In the genomic region with DNA sequence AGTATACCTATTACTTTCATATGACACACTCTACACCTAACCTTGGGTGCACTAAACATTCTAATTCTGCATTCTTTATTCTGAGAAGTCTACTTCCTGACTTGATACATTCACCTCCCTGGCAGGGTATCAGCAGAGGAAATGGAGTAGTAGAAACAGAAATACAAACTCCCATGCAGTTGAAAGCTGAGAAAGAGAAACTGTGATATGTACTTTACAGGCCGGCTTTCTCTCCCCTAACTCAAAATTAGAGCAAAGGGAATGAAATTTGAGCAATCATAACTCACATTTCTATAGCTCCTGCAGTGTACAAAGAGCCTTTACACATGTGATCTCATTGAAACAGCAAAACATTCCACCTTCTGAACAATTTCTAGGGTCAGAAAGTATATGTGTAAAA, we compare ENCODE assay signal across 21 cellular contexts.
DNase-seq lines count a peak whose midpoint lies in the region; ATAC-seq and TF ChIP-seq lines count a peak whose summit lies in the region.
"Had no signal": no experiment of that assay in that cellular context is flagged by ENCODE, and none has a peak within 500 bp of the region (broad histone marks: within the 10 kb centered on the region; RNA-seq: fewer than 3 reads in every experiment).

No MANE protein-coding gene starts in this region.

- intact Hi-C loops in mammary epithelial cell (cut with micrococcal nuclease) = no loop called here

- TF ChIP-seq RAD21 in SK-N-SH (IDR thresholded peaks at IDR 0.05; ENCODE audit: low read length) = no peak

- POLR2A ChIA-PET in SK-N-SH (lab: Yijun Ruan, JAX) = no interaction called here

- H3K4me3 ChIP-seq in SK-N-SH (ENCODE audit: low read depth in 2 of 2, low read length in 1 of 2) = no peak overlapping the region
- H3K4me3 ChIP-seq in mammary epithelial cell (replicated peaks in 1 of 3; ENCODE audit: insufficient read depth in 1 of 3, low read depth in 2 of 3, low read length in 3 of 3) = no peak overlapping the region
- H3K4me3 ChIP-seq in subcutaneous abdominal adipose tissue (ENCODE audit: low read depth in 1 of 5, low read length in 5 of 5) = no peak overlapping the region
- no peak overlapping the region for H3K4me3 ChIP-seq in WERI-Rb-1 (ENCODE audit: low read depth, low read length)
- H3K4me3 ChIP-seq: esophagus muscularis mucosa, Peyer's patch, skin epidermis, thyroid gland had no signal

- no peaks in the 10 kb centered on the region for H4K20me1 ChIP-seq in SK-N-SH (ENCODE audit: insufficient read depth)
- no peaks in the 10 kb centered on the region for H4K20me1 ChIP-seq in mammary epithelial cell (ENCODE audit: insufficient read depth, low read length)

- no peaks in the 10 kb centered on the region for H3K9me3 ChIP-seq in SK-N-SH
- no peaks in the 10 kb centered on the region for H3K9me3 ChIP-seq in mammary epithelial cell (replicated peaks; ENCODE audit: insufficient read depth, low read length)
- no peaks in the 10 kb centered on the region for H3K9me3 ChIP-seq in subcutaneous abdominal adipose tissue (ENCODE audit: control insufficient read depth in 5 of 5, low read length in 5 of 5)
- H3K9me3 ChIP-seq in WERI-Rb-1 (ENCODE audit: severe bottlenecking) = no peaks in the 10 kb centered on the region
- H3K9me3 ChIP-seq: esophagus muscularis mucosa, Peyer's patch, thyroid gland had no signal

- H2AFZ ChIP-seq in SK-N-SH (ENCODE audit: low read depth) (peak overlapping the region; percentile 66), mammary epithelial cell (ENCODE audit: low read depth, low read length) (peak overlapping the region; percentile 65)

- BruUV-seq in mammary epithelial cell (replicated peaks; lab: Mats Ljungman, UMichigan) = no TSS peak

- CTCF ChIA-PET in SK-N-SH (lab: Yijun Ruan, JAX) (interaction anchor here (0.6 to 1.2 kb wide), 2 partner anchors 31 to 66 kb away, joined by 3 read pairs; no protein-coding TSS in a partner anchor), mammary epithelial cell (lab: Charles Lee; ENCODE audit: low non-redundant PET) (no interaction called here)

- H3K4me2 ChIP-seq in SK-N-SH (no peak overlapping the region), mammary epithelial cell (ENCODE audit: insufficient read depth, low read depth, low read length) (no peak overlapping the region)

- peak overlapping the region in 1 of 2 experiments; percentile 2; a peak in 2 of 4 replicates for H3K27ac ChIP-seq in SK-N-SH (ENCODE audit: low read depth in 2 of 2, low read length in 1 of 2)
- no peak overlapping the region for H3K27ac ChIP-seq in mammary epithelial cell (ENCODE audit: insufficient read depth, low read depth, low read length)
- peak overlapping the region; percentile 90 for H3K27ac ChIP-seq in subcutaneous abdominal adipose tissue (ENCODE audit: low read depth, low read length)
- H3K27ac ChIP-seq in WERI-Rb-1 = no peak overlapping the region
- H3K27ac ChIP-seq: 22Rv1 had no signal

- no peak for TF ChIP-seq CTCF in SK-N-SH (IDR thresholded peaks at IDR 0.05)
- TF ChIP-seq CTCF in mammary epithelial cell (conservative IDR thresholded peaks at IDR 0.05 in 1 of 2, IDR thresholded peaks at IDR 0.05 in 1 of 2; ENCODE audit: extremely low read depth in 1 of 2, insufficient read depth in 1 of 2, low read depth in 1 of 2, low read length in 2 of 2) = no peak
- no peak for TF ChIP-seq CTCF in WERI-Rb-1 (IDR thresholded peaks at IDR 0.05; ENCODE audit: low read depth, low read length)

- H3K27me3 ChIP-seq in SK-N-SH (ENCODE audit: insufficient read depth) (no peaks in the 10 kb centered on the region), mammary epithelial cell (ENCODE audit: insufficient read depth, low read length) (no peaks in the 10 kb centered on the region), subcutaneous abdominal adipose tissue (ENCODE audit: control insufficient read depth in 5 of 5, insufficient read depth in 4 of 5, low read length in 5 of 5) (no peaks in the 10 kb centered on the region), WERI-Rb-1 (ENCODE audit: insufficient read depth, low read depth, severe bottlenecking) (no peaks in the 10 kb centered on the region)
- H3K27me3 ChIP-seq: esophagus muscularis mucosa, Peyer's patch, thyroid gland had no signal

- H3K9me2 ChIP-seq in SK-N-SH = no peaks in the 10 kb centered on the region

- dilution Hi-C loops in mammary epithelial cell (cut with HindIII; ENCODE audit: low sequenced_read_pairs) = no loop called here

- H3K9ac ChIP-seq in SK-N-SH (no peak overlapping the region), mammary epithelial cell (ENCODE audit: insufficient read depth, low read length) (no peak overlapping the region), subcutaneous abdominal adipose tissue (ENCODE audit: low read length in 5 of 5) (peak overlapping the region in 3 of 5 donors; percentile 22 to 38 (median 30))

- H3K36me3 ChIP-seq in SK-N-SH (replicated peaks in 1 of 2; ENCODE audit: control insufficient read depth in 1 of 2, insufficient read depth in 2 of 2, low read length in 1 of 2) = no peaks in the 10 kb centered on the region
- no peaks in the 10 kb centered on the region for H3K36me3 ChIP-seq in mammary epithelial cell (ENCODE audit: insufficient read depth, low read length)
- no peaks in the 10 kb centered on the region for H3K36me3 ChIP-seq in subcutaneous abdominal adipose tissue (ENCODE audit: control insufficient read depth in 5 of 5, insufficient read depth in 5 of 5, low read length in 5 of 5)
- H3K36me3 ChIP-seq in WERI-Rb-1 = no peaks in the 10 kb centered on the region
- H3K36me3 ChIP-seq: esophagus muscularis mucosa, Peyer's patch, thyroid gland had no signal

- in situ Hi-C loops in mammary epithelial cell (cut with MboI; ENCODE audit: low sequenced_read_pairs in 2 of 2) = loop anchor here in 1 of 2 donors (25.0 kb wide), 1 partner anchor 259 kb away; no protein-coding TSS in a partner anchor

- no peak for TF ChIP-seq EP300 in SK-N-SH (IDR thresholded peaks at IDR 0.05; ENCODE audit: borderline replicate concordance in 1 of 2, low read depth in 1 of 2, low read length in 1 of 2)

- peaks cover 7% of the 10 kb centered on the region for H3F3A ChIP-seq in SK-N-SH (replicated peaks; ENCODE audit: insufficient read depth)

- WGBS in SK-N-SH (ENCODE audit: low lambda C conversion rate) = 6% methylated on average over 1 of the region's 1 CpG
- 93% methylated on average over 1 of the region's 1 CpG for WGBS in mammary epithelial cell (ENCODE audit: low coverage, missing lambda C conversion rate)

- DNase-seq in SK-N-SH (no peak), mammary epithelial cell (no peak), kidney glomerular epithelial cell (lab: John Stamatoyannopoulos, UW) (peak; percentile 44), WERI-Rb-1 (no peak)
- no peak for DNase-seq in activated CD4-positive, alpha-beta T cell treated with anti-CD3 and anti-CD28 coated beads, Interleukin-2, amount 50 U/mL, for 4 hours
- DNase-seq: activated CD4-positive, alpha-beta T cell treated with anti-CD3 and anti-CD28 coated beads, Interleukin-2, amount 50 U/mL, for 1 hour; activated naive CD4-positive, alpha-beta T cell treated with Interleukin-2 at 50 U/mL for 16 hours; C1 segment of cervical spinal cord; DMS 273 treated with DMSO at 0.1 percent for 48 hours; hippocampal formation; KG1; NCI-H1105; Peyer's patch; SW 1271; thyroid gland had no signal

- H3K79me2 ChIP-seq in SK-N-SH (ENCODE audit: insufficient read depth) = no peaks in the 10 kb centered on the region
- no peaks in the 10 kb centered on the region for H3K79me2 ChIP-seq in mammary epithelial cell (ENCODE audit: insufficient read depth, low read length)

- peaks cover 0 to 7% of the 10 kb centered on the region in 2 experiments; a peak in 1 of 4 replicates for H3K4me1 ChIP-seq in SK-N-SH (ENCODE audit: control insufficient read depth in 1 of 2, insufficient read depth in 2 of 2, low read depth in 1 of 2, low read length in 1 of 2)
- no peaks in the 10 kb centered on the region for H3K4me1 ChIP-seq in mammary epithelial cell (ENCODE audit: insufficient read depth, low read length)
- peaks cover 3 to 59% (median 52%) of the 10 kb centered on the region in 5 donors for H3K4me1 ChIP-seq in subcutaneous abdominal adipose tissue (ENCODE audit: control insufficient read depth in 5 of 5, insufficient read depth in 5 of 5, low read length in 5 of 5)
- H3K4me1 ChIP-seq: Peyer's patch, thyroid gland had no signal

- no peak for ATAC-seq in SK-N-SH treated with all-trans-retinoic acid at 6 μM for 48 hours
- no peak for ATAC-seq in HG02870 (IDR thresholded peaks at IDR 0.05; ENCODE audit: unreplicated experiment)

TF ChIP-seq in SK-N-SH, 30 proteins besides CTCF, POLR2A, EP300 and RAD21 (continues in another document):
- TF ChIP-seq EZH2phosphoT487 (IDR thresholded peaks at IDR 0.05; ENCODE audit: borderline replicate concordance, low read depth) (no peak), NRF1 (IDR thresholded peaks at IDR 0.05; ENCODE audit: low read depth, low read length) (no peak), ELF1 (IDR thresholded peaks at IDR 0.05) (no peak), MAX (IDR thresholded peaks at IDR 0.05; ENCODE audit: low read depth) (no peak), TCF12 (IDR thresholded peaks at IDR 0.05) (no peak), SMC3 (IDR thresholded peaks at IDR 0.05; ENCODE audit: low read depth, low read length) (no peak), RFX5 (IDR thresholded peaks at IDR 0.05; ENCODE audit: low read length) (no peak), MXI1 (IDR thresholded peaks at IDR 0.05; ENCODE audit: low read depth, low read length) (no peak), GATA2 (CRISPR knock-in tag; IDR thresholded peaks at IDR 0.05) (no peak)

TF ChIP-seq in SK-N-SH treated with all-trans-retinoic acid at 6 μM for 48 hours, 23 proteins besides CTCF, POLR2A, EP300 and RAD21 (continues in another document):
- TF ChIP-seq ZFP3 (CRISPR knock-in tag; IDR thresholded peaks at IDR 0.05) (no peak), GLIS3 (CRISPR knock-in tag; IDR thresholded peaks at IDR 0.05) (no peak), BACH2 (CRISPR knock-in tag; IDR thresholded peaks at IDR 0.05; ENCODE audit: borderline replicate concordance) (no peak)
- TF ChIP-seq, protein P1, sequence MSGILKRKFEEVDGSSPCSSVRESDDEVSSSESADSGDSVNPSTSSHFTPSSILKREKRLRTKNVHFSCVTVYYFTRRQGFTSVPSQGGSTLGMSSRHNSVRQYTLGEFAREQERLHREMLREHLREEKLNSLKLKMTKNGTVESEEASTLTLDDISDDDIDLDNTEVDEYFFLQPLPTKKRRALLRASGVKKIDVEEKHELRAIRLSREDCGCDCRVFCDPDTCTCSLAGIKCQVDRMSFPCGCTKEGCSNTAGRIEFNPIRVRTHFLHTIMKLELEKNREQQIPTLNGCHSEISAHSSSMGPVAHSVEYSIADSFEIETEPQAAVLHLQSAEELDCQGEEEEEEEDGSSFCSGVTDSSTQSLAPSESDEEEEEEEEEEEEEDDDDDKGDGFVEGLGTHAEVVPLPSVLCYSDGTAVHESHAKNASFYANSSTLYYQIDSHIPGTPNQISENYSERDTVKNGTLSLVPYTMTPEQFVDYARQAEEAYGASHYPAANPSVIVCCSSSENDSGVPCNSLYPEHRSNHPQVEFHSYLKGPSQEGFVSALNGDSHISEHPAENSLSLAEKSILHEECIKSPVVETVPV (CRISPR knock-in tag; IDR thresholded peaks at IDR 0.05) = no peak

Comparison
In these comparisons a context has a peak if more than half of its experiments do, and no peak if none do; other contexts are left out.
1. H3K9ac ChIP-seq: peak in subcutaneous abdominal adipose tissue (3 of 5); none in SK-N-SH (single experiment) and mammary epithelial cell (single experiment).